In the genomic region with DNA sequence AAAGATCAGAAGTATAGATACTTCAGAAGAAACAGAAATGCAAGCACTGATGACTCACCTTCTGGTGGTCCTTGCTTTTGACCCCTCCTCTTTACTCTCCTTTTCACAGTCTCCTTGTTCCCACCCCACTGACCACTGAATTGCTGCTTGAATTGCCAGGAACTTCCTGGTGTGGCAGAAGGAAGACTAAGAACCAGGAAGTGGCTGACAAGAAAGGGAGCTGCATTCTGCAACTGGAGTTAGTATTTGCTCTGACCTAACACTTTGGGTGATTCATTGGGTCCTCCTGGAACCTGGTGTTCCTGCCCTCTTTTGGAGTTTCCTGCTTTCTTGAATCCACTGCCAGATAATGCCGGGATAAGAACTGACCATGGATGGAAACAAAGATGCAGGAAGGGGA, we compare ENCODE assay signal across 17 cellular contexts. TPM values are rescaled to one million over a fixed set of nuclear protein-coding genes. Genes with fewer than 3 reads are reported as not detected.
DNase-seq lines count a peak whose midpoint lies in the region; ATAC-seq, FAIRE-seq and TF ChIP-seq lines count a peak whose summit lies in the region.
"Had no signal": no experiment of that assay in that cellular context is flagged by ENCODE, and none has a peak within 500 bp of the region (broad histone marks: within the 10 kb centered on the region; RNA-seq: fewer than 3 reads in every experiment).

No MANE protein-coding gene starts in this region.

- WGBS in pancreas, 2 donors: 86% methylated on average over 1 of the region's 1 CpG
- 46 to 50% methylated on average over 1 of the region's 1 CpG for WGBS in testis, 2 donors

- peak overlapping the region; percentile 12 for H3K27ac ChIP-seq in colonic mucosa
- H3K27ac ChIP-seq in pancreas: no peak overlapping the region
- H3K27ac ChIP-seq in testis: no peak overlapping the region
- H3K27ac ChIP-seq in lower lobe of right lung: no peak overlapping the region
- H3K27ac ChIP-seq: heart left ventricle, PC-9, psoas muscle had no signal

- no peak for TF ChIP-seq CTCF in LNCaP clone FGC (IDR thresholded peaks at IDR 0.05; ENCODE audit: control insufficient read depth, extremely low read depth, insufficient read depth)
- TF ChIP-seq CTCF in colonic mucosa (IDR thresholded peaks at IDR 0.05): no peak
- no peak for TF ChIP-seq CTCF in pancreas (IDR thresholded peaks at IDR 0.05)
- TF ChIP-seq CTCF in testis (IDR thresholded peaks at IDR 0.05): no peak
- no peak for TF ChIP-seq CTCF in lower lobe of right lung (IDR thresholded peaks at IDR 0.05)

- H3K9me3 ChIP-seq in colonic mucosa (no peaks in the 10 kb centered on the region), pancreas (no peaks in the 10 kb centered on the region), testis (no peaks in the 10 kb centered on the region), lower lobe of right lung (peaks cover 12% of the 10 kb centered on the region)
- H3K9me3 ChIP-seq: psoas muscle had no signal

- DNase-seq in EH (ENCODE audit: low read depth) (peak; percentile 22), LNCaP clone FGC (ENCODE audit: low read depth) (peak; percentile 33), colonic mucosa (peak; percentile 22), pancreas (peak in 1 of 6 donors; percentile 8), testis (no peak), lower lobe of right lung (no peak), NCI-H1694 (lab: John Stamatoyannopoulos, UW) (no peak)
- DNase-seq: activated CD8-positive, alpha-beta memory T cell treated with anti-CD3 and anti-CD28 coated beads, Interleukin-2, amount 50 U/mL, for 4 hours; caudate nucleus; CD4-positive, CD25-positive, alpha-beta regulatory T cell; heart left ventricle; psoas muscle had no signal

- TF ChIP-seq POLR2A in testis (IDR thresholded peaks at IDR 0.05): no peak

- intact Hi-C loops in colonic mucosa (cut with DNase I) (no loop called here), pancreas (cut with DNase I) (no loop called here), testis (cut with DNase I; ENCODE audit: low total_unique reads) (no loop called here), lower lobe of right lung (cut with DNase I) (no loop called here)

- ATAC-seq in pancreas: peak in 3 of 4 donors; percentile 57 to 62 (median 57)
- ATAC-seq in lower lobe of right lung: no peak
- ATAC-seq: activated CD4-positive, CD25-positive, alpha-beta regulatory T cell treated with anti-CD3 and anti-CD28 coated beads, Interleukin-2, amount 50 U/mL, for 24 hours; heart left ventricle; HepG2; psoas muscle had no signal

- no peaks in the 10 kb centered on the region for H3K27me3 ChIP-seq in colonic mucosa
- no peaks in the 10 kb centered on the region for H3K27me3 ChIP-seq in pancreas
- H3K27me3 ChIP-seq in testis: no peaks in the 10 kb centered on the region
- no peaks in the 10 kb centered on the region for H3K27me3 ChIP-seq in lower lobe of right lung (ENCODE audit: low read depth)
- H3K27me3 ChIP-seq: heart left ventricle had no signal

- no peak overlapping the region for H3K4me3 ChIP-seq in LNCaP clone FGC (ENCODE audit: low read depth, low read length)
- no peak overlapping the region for H3K4me3 ChIP-seq in colonic mucosa
- no peak overlapping the region for H3K4me3 ChIP-seq in pancreas
- H3K4me3 ChIP-seq in testis: no peak overlapping the region
- H3K4me3 ChIP-seq in lower lobe of right lung: no peak overlapping the region
- H3K4me3 ChIP-seq: heart left ventricle, PC-9, psoas muscle had no signal

- no peak for FAIRE-seq in pancreas (lab: Jason Lieb, UNC)
- FAIRE-seq: G401.6, HepG2 had no signal

- no peak overlapping the region for H3K9ac ChIP-seq in colonic mucosa (ENCODE audit: low read depth in 2 of 2, low read length in 2 of 2)

- H3K4me1 ChIP-seq in colonic mucosa (no peaks in the 10 kb centered on the region), pancreas (no peaks in the 10 kb centered on the region), testis (no peaks in the 10 kb centered on the region), lower lobe of right lung (no peaks in the 10 kb centered on the region)
- H3K4me1 ChIP-seq: heart left ventricle, psoas muscle had no signal

- H3K36me3 ChIP-seq in colonic mucosa (no peaks in the 10 kb centered on the region), pancreas (no peaks in the 10 kb centered on the region), testis (ENCODE audit: low read depth, missing control alignments) (no peaks in the 10 kb centered on the region), lower lobe of right lung (no peaks in the 10 kb centered on the region)

RNA-seq across cellular contexts. Expression of a gene that starts 23.0 kb away (rescaled TPM):
- total RNA-seq in colonic mucosa (under 1 TPM; 0.32 to 0.44 TPM), pancreas (under 1 TPM in 4 of 6 donors, not detected in 2; 0.04 to 0.28 (median 0.21) TPM), testis (under 1 TPM; 0.37 to 0.71 TPM), lower lobe of right lung (0.24 TPM)
- polyA plus RNA-seq in pancreas (under 1 TPM; 0.04 to 0.42 TPM), testis (ENCODE audit: insufficient read depth, low read depth, low replicate concordance) (2.4 TPM)
- total RNA-seq: CD4-positive, CD25-positive, alpha-beta regulatory T cell; HepG2; PC-9; T-helper 1 cell treated with Interleukin-12 subunit alpha and Interleukin-12 subunit beta and Interleukin-4 antibody, amounts not matched to agents 30 ng/mL and 1 ng/mL, for 36 hours had no signal
- polyA plus RNA-seq: CD4-positive, CD25-positive, alpha-beta regulatory T cell; HepG2 had no signal

Comparison
In these comparisons a context has a peak if more than half of its experiments do, and no peak if none do; other contexts are left out.
1. DNase-seq: peak in EH (single experiment), LNCaP clone FGC (single experiment) and colonic mucosa (single experiment); none in testis (single experiment), lower lobe of right lung (single experiment) and NCI-H1694 (single experiment).
2. ATAC-seq: peak in pancreas (3 of 4); none in lower lobe of right lung (0 of 2).